8 cellular contexts compared by ENCODE assay signal in the genomic region with DNA sequence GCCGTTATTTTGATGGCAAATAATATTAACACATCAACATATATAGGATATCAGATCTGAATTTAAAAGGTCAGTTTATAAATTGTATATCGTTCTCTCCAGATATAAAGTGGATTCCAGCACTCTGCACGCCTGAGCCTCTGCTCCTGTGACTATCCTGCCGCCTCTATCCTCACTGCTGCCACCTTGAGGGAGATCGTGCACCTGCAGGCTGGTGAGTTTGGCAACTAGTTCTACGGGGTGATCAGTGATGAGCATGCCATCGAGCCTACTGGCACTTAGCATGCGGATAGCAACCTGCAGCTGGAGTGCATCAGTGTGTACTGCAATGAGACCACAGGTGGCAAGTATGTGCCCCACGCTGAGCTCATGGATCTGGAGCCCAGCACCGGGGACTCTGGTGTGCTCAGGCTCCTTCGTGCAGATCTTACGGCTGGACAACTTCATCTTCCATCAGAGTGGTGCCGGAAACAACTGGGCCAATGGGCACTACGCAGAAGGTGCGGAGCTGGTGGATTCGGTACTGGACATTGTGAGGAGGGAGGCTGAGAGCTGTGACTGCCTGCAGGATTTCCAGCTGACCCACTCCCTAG.
A peak's percentile ranks its signal among the peaks of the same experiment; 100 is the strongest.
DNase-seq lines count a peak whose midpoint lies in the region; ATAC-seq and TF ChIP-seq lines count a peak whose summit lies in the region.

No MANE protein-coding gene starts in this region.

- no peak overlapping the region for H3K27ac ChIP-seq in Panc1 (ENCODE audit: low read length)
- no peak overlapping the region for H3K27ac ChIP-seq in tibial artery

- H3K4me3 Mint-ChIP-seq in activated T-helper 1 cell treated with anti-CD3 and anti-CD28 coated beads, Interleukin-12 subunit alpha, Interleukin-12 subunit beta, Interleukin-2, Interleukin-4 antibody, amounts not matched to agents 30 ng/mL and 10 ng/mL and 1 ng/mL, durations not matched to agents 14 hours and 24 hours and 36 hours = no peak overlapping the region
- no peak overlapping the region for H3K4me3 Mint-ChIP-seq in osteocyte (ENCODE audit: unreplicated experiment)

- ATAC-seq in GM19455 (IDR thresholded peaks at IDR 0.05; ENCODE audit: unreplicated experiment) = peak; percentile 99
- ATAC-seq in HG03460 (IDR thresholded peaks at IDR 0.05; ENCODE audit: unreplicated experiment) = peak; percentile 98
- ATAC-seq in Panc1 = peak; percentile 98

- intact Hi-C loops in Panc1 (cut with micrococcal nuclease; ENCODE audit: unreplicated experiment) = loop anchor here (1.0 kb wide), 1 partner anchor 34 kb away; no protein-coding TSS in a partner anchor
- intact Hi-C loops in activated T-helper 1 cell treated with anti-CD3 and anti-CD28 coated beads, Interleukin-12 subunit alpha, Interleukin-12 subunit beta, Interleukin-2, Interleukin-4 antibody, amounts not matched to agents 30 ng/mL and 10 ng/mL and 1 ng/mL, durations not matched to agents 14 hours and 24 hours and 36 hours (cut with micrococcal nuclease) = loop anchor here (1.0 kb wide), 2 partner anchors 34 to 38 kb away; no protein-coding TSS in a partner anchor
- intact Hi-C loops in tibial artery (cut with DNase I; ENCODE audit: low total_unique reads) = no loop called here

- H3K27me3 ChIP-seq in Panc1 (ENCODE audit: control insufficient read depth, insufficient read depth, low read length) (no peaks in the 10 kb centered on the region; the same call in 1 of the 2 replicates), tibial artery (peaks cover 0 to 3% of the 10 kb centered on the region in 2 donors)

- H3K4me1 ChIP-seq in Panc1 (ENCODE audit: control insufficient read depth, insufficient read depth, low read length) (no peaks in the 10 kb centered on the region), tibial artery (no peaks in the 10 kb centered on the region)

- POLR2A ChIA-PET in Panc1 (lab: Charles Lee) = no interaction called here

- H3K27me3 Mint-ChIP-seq in activated T-helper 1 cell treated with anti-CD3 and anti-CD28 coated beads, Interleukin-12 subunit alpha, Interleukin-12 subunit beta, Interleukin-2, Interleukin-4 antibody, amounts not matched to agents 30 ng/mL and 10 ng/mL and 1 ng/mL, durations not matched to agents 14 hours and 24 hours and 36 hours (ENCODE audit: insufficient read depth) = peaks cover 14% of the 10 kb centered on the region
- H3K27me3 Mint-ChIP-seq in osteocyte (ENCODE audit: unreplicated experiment) = peaks cover 32% of the 10 kb centered on the region

- H3K9me3 ChIP-seq in Panc1 (ENCODE audit: control insufficient read depth, insufficient read depth, low read depth, low read length) (no peaks in the 10 kb centered on the region), tibial artery (no peaks in the 10 kb centered on the region)

- H3K9me3 Mint-ChIP-seq in activated T-helper 1 cell treated with anti-CD3 and anti-CD28 coated beads, Interleukin-12 subunit alpha, Interleukin-12 subunit beta, Interleukin-2, Interleukin-4 antibody, amounts not matched to agents 30 ng/mL and 10 ng/mL and 1 ng/mL, durations not matched to agents 14 hours and 24 hours and 36 hours = no peaks in the 10 kb centered on the region
- no peaks in the 10 kb centered on the region for H3K9me3 Mint-ChIP-seq in osteocyte (ENCODE audit: unreplicated experiment)

- peaks cover 5% of the 10 kb centered on the region for H3K4me1 Mint-ChIP-seq in activated T-helper 1 cell treated with anti-CD3 and anti-CD28 coated beads, Interleukin-12 subunit alpha, Interleukin-12 subunit beta, Interleukin-2, Interleukin-4 antibody, amounts not matched to agents 30 ng/mL and 10 ng/mL and 1 ng/mL, durations not matched to agents 14 hours and 24 hours and 36 hours (ENCODE audit: low read depth)
- no peaks in the 10 kb centered on the region for H3K4me1 Mint-ChIP-seq in osteocyte (ENCODE audit: unreplicated experiment)

- CTCF ChIA-PET in Panc1 (lab: Charles Lee) = no interaction called here

- TF ChIP-seq CTCF in Panc1 (IDR thresholded peaks at IDR 0.05) (peak; percentile 94), foreskin fibroblast (IDR thresholded peaks at IDR 0.05; ENCODE audit: low read depth, low read length) (peak; percentile 95), osteocyte (IDR thresholded peaks at IDR 0.05) (peak; percentile 82), tibial artery (IDR thresholded peaks at IDR 0.05) (peak; percentile 51 to 64)

- H3K27ac Mint-ChIP-seq in activated T-helper 1 cell treated with anti-CD3 and anti-CD28 coated beads, Interleukin-12 subunit alpha, Interleukin-12 subunit beta, Interleukin-2, Interleukin-4 antibody, amounts not matched to agents 30 ng/mL and 10 ng/mL and 1 ng/mL, durations not matched to agents 14 hours and 24 hours and 36 hours = no peak overlapping the region
- no peak overlapping the region for H3K27ac Mint-ChIP-seq in osteocyte (ENCODE audit: unreplicated experiment)

- in situ Hi-C loops in Panc1 (cut with HindIII; ENCODE audit: low pct_unique_long_range_greater_than_20kb, low sequenced_read_pairs) = no loop called here

- no peaks in the 10 kb centered on the region for H3K36me3 Mint-ChIP-seq in activated T-helper 1 cell treated with anti-CD3 and anti-CD28 coated beads, Interleukin-12 subunit alpha, Interleukin-12 subunit beta, Interleukin-2, Interleukin-4 antibody, amounts not matched to agents 30 ng/mL and 10 ng/mL and 1 ng/mL, durations not matched to agents 14 hours and 24 hours and 36 hours (ENCODE audit: low read depth)
- H3K36me3 Mint-ChIP-seq in osteocyte (ENCODE audit: unreplicated experiment) = no peaks in the 10 kb centered on the region

- no TSS peak for BruUV-seq in Panc1 (replicated peaks; lab: Mats Ljungman, UMichigan)

- no peak overlapping the region for H3K4me3 ChIP-seq in Panc1 (ENCODE audit: low read depth in 2 of 2, low read length in 2 of 2)
- H3K4me3 ChIP-seq in foreskin fibroblast (ENCODE audit: low read depth in 1 of 2, low read length in 2 of 2) = no peak overlapping the region
- H3K4me3 ChIP-seq in tibial artery = no peak overlapping the region

- H3K36me3 ChIP-seq in Panc1 (ENCODE audit: control insufficient read depth, insufficient read depth, low read length) = no peaks in the 10 kb centered on the region
- H3K36me3 ChIP-seq in tibial artery = no peaks in the 10 kb centered on the region

- DNase-seq in DMS153 (lab: John Stamatoyannopoulos, UW) (peak; percentile 1), Panc1 (ENCODE audit: low read depth, low spot score) (peak; percentile 51), foreskin fibroblast (peak; percentile 31 to 73), osteocyte (ENCODE audit: extremely low spot score, unreplicated experiment) (peak; percentile 90), tibial artery (peak; percentile 67 to 70)
- peak; percentile 45 for DNase-seq in activated T-helper 1 cell treated with anti-CD3 and anti-CD28 coated beads, Interleukin-12 subunit alpha, Interleukin-12 subunit beta, Interleukin-2, Interleukin-4 antibody, amounts not matched to agents 30 ng/mL and 10 ng/mL and 1 ng/mL, durations not matched to agents 14 hours and 24 hours and 36 hours (ENCODE audit: low spot score)

Comparison
In these comparisons a context has a peak if more than half of its experiments do, and no peak if none do; other contexts are left out.
1. DNase-seq: peak in every context shown above with its lines; median percentile 90 in osteocyte; 68 in tibial artery; 52 in foreskin fibroblast; 51 in Panc1; 45 in activated T-helper 1 cell treated with anti-CD3 and anti-CD28 coated beads, Interleukin-12 subunit alpha, Interleukin-12 subunit beta, Interleukin-2, Interleukin-4 antibody, amounts not matched to agents 30 ng/mL and 10 ng/mL and 1 ng/mL, durations not matched to agents 14 hours and 24 hours and 36 hours; 1 in DMS153.